In genomic region chr1:216937491-216937890, GRCh38 we compare ENCODE assay signal across 26 cellular contexts.
DNase-seq lines count a peak whose midpoint lies in the region; ATAC-seq, FAIRE-seq and TF ChIP-seq lines count a peak whose summit lies in the region.
"Had no signal": no experiment of that assay in that cellular context is flagged by ENCODE, and none has a peak within 500 bp of the region (broad histone marks: within the 10 kb centered on the region; RNA-seq: fewer than 3 reads in every experiment).

No MANE protein-coding gene starts in this region.

- no peaks in the 10 kb centered on the region for H3K27me3 ChIP-seq in GM23338 (ENCODE audit: insufficient read depth)
- H3K27me3 ChIP-seq in Karpas-422 (ENCODE audit: low read length), result no peaks in the 10 kb centered on the region
- no peaks in the 10 kb centered on the region for H3K27me3 ChIP-seq in astrocyte (ENCODE audit: insufficient read depth, low read length)
- H3K27me3 ChIP-seq: BLaER1 treated with 17β-estradiol and CSF1 and Interleukin-3, amounts not matched to agents 10 nM and 100 nM; SJSA1 had no signal

- no peak overlapping the region for H2AFZ ChIP-seq in GM23338
- H2AFZ ChIP-seq in Karpas-422 (ENCODE audit: low read length), result peak overlapping the region; percentile 56; the same call in 1 of the 2 replicates
- H2AFZ ChIP-seq in astrocyte (ENCODE audit: low read depth, low read length), result peak overlapping the region; percentile 35

- no peaks in the 10 kb centered on the region for H3F3A ChIP-seq in GM23338 (replicated peaks; ENCODE audit: low read depth)

- H3K36me3 Mint-ChIP-seq in GM23338 (ENCODE audit: low read depth) (no peaks in the 10 kb centered on the region), astrocyte (ENCODE audit: low read depth, unreplicated experiment) (no peaks in the 10 kb centered on the region)

- FAIRE-seq in astrocyte (lab: Jason Lieb, UNC) (no peak), kidney (lab: Jason Lieb, UNC) (no peak)
- FAIRE-seq: A204.1, D721Med had no signal

- no peaks in the 10 kb centered on the region for H3K27me3 Mint-ChIP-seq in GM23338 (ENCODE audit: insufficient read depth, low read depth, poor library complexity)
- H3K27me3 Mint-ChIP-seq in astrocyte (ENCODE audit: low read depth, unreplicated experiment), result peaks cover 6% of the 10 kb centered on the region
- H3K27me3 Mint-ChIP-seq: CD4-positive, alpha-beta T cell had no signal

- H3K9ac ChIP-seq in Karpas-422 (ENCODE audit: low read length) (peak overlapping the region; percentile 40), astrocyte (ENCODE audit: low read length) (no peak overlapping the region), kidney (ENCODE audit: low read length in 2 of 2) (no peak overlapping the region)
- H3K9ac ChIP-seq: BLaER1 treated with 17β-estradiol and CSF1 and Interleukin-3, amounts not matched to agents 10 nM and 100 nM; KMS-11 had no signal

- peaks cover 9% of the 10 kb centered on the region for H3K9me2 ChIP-seq in GM23338 (ENCODE audit: insufficient read depth)
- no peaks in the 10 kb centered on the region for H3K9me2 ChIP-seq in Karpas-422 (replicated peaks; ENCODE audit: insufficient read depth, low read length)

- peak overlapping the region; percentile 30; the same call in 1 of the 2 replicates for H3K4me2 ChIP-seq in GM23338
- H3K4me2 ChIP-seq in Karpas-422 (ENCODE audit: low read depth, low read length, poor library complexity, severe bottlenecking), result peak overlapping the region; percentile 70
- H3K4me2 ChIP-seq in astrocyte (ENCODE audit: low read length), result no peak overlapping the region
- H3K4me2 ChIP-seq: KMS-11 had no signal

- H3K27ac Mint-ChIP-seq in GM23338 (peak overlapping the region; percentile 28; the same call in 1 of the 2 replicates), astrocyte (ENCODE audit: unreplicated experiment) (no peak overlapping the region)
- H3K27ac Mint-ChIP-seq: CD4-positive, alpha-beta T cell had no signal

- H3K27ac ChIP-seq in GM23338 (ENCODE audit: low read depth), result no peak overlapping the region
- H3K27ac ChIP-seq in Karpas-422 (ENCODE audit: low read length), result peak overlapping the region; percentile 78
- H3K27ac ChIP-seq in astrocyte (ENCODE audit: low read depth, low read length), result no peak overlapping the region
- H3K27ac ChIP-seq in kidney (ENCODE audit: low read depth in 2 of 2, low read length in 2 of 2), result no peak overlapping the region
- H3K27ac ChIP-seq: BLaER1 treated with 17β-estradiol and CSF1 and Interleukin-3, amounts not matched to agents 10 nM and 100 nM; KMS-11; SJSA1 had no signal

- no peaks in the 10 kb centered on the region for H3K9me3 ChIP-seq in Karpas-422 (ENCODE audit: low read length)
- no peaks in the 10 kb centered on the region for H3K9me3 ChIP-seq in astrocyte (ENCODE audit: insufficient read depth, low read depth, low read length)
- H3K9me3 ChIP-seq in kidney (ENCODE audit: control insufficient read depth in 1 of 2, low read length in 2 of 2), result no peaks in the 10 kb centered on the region
- H3K9me3 ChIP-seq: BLaER1 treated with 17β-estradiol and CSF1 and Interleukin-3, amounts not matched to agents 10 nM and 100 nM; SJSA1 had no signal

- no peaks in the 10 kb centered on the region for H4K20me1 ChIP-seq in GM23338 (replicated peaks; ENCODE audit: insufficient read depth)
- no peaks in the 10 kb centered on the region for H4K20me1 ChIP-seq in Karpas-422 (ENCODE audit: insufficient read depth, low read depth, low read length)
- no peaks in the 10 kb centered on the region for H4K20me1 ChIP-seq in astrocyte (ENCODE audit: insufficient read depth, low read length)
- H4K20me1 ChIP-seq: BLaER1 treated with 17β-estradiol and CSF1 and Interleukin-3, amounts not matched to agents 10 nM and 100 nM had no signal

- H3K9me3 Mint-ChIP-seq in GM23338 (no peaks in the 10 kb centered on the region), astrocyte (ENCODE audit: unreplicated experiment) (peaks cover 3% of the 10 kb centered on the region)
- H3K9me3 Mint-ChIP-seq: CD4-positive, alpha-beta T cell had no signal

- H3K4me1 Mint-ChIP-seq in GM23338 (peaks cover 48% of the 10 kb centered on the region), astrocyte (ENCODE audit: low read depth, unreplicated experiment) (peaks cover 3% of the 10 kb centered on the region)

- ATAC-seq in GM23338, result peak; percentile 69
- ATAC-seq: PC-3, Right ventricle myocardium inferior had no signal

- no peaks in the 10 kb centered on the region for H3K36me3 ChIP-seq in GM23338 (ENCODE audit: insufficient read depth)
- no peaks in the 10 kb centered on the region for H3K36me3 ChIP-seq in Karpas-422 (ENCODE audit: insufficient read depth, low read length)
- H3K36me3 ChIP-seq in astrocyte (ENCODE audit: insufficient read depth, low read length), result no peaks in the 10 kb centered on the region
- no peaks in the 10 kb centered on the region for H3K36me3 ChIP-seq in kidney (ENCODE audit: control insufficient read depth in 1 of 2, insufficient read depth in 2 of 2, low read length in 2 of 2)
- H3K36me3 ChIP-seq: BLaER1 treated with 17β-estradiol and CSF1 and Interleukin-3, amounts not matched to agents 10 nM and 100 nM; SJSA1 had no signal

- intact Hi-C loops in kidney (cut with DNase I), result no loop called here

- H3K4me1 ChIP-seq in GM23338 (ENCODE audit: insufficient read depth) (peaks cover 45% of the 10 kb centered on the region), Karpas-422 (ENCODE audit: low read length) (peaks cover 56% of the 10 kb centered on the region), astrocyte (ENCODE audit: insufficient read depth, low read length) (no peaks in the 10 kb centered on the region), kidney (ENCODE audit: control insufficient read depth in 1 of 2, insufficient read depth in 1 of 2, low read depth in 1 of 2, low read length in 2 of 2) (no peaks in the 10 kb centered on the region)
- H3K4me1 ChIP-seq: SJSA1 had no signal

- H3K4me3 Mint-ChIP-seq in GM23338 (peak overlapping the region; percentile 40; the same call in 1 of the 3 replicates), astrocyte (ENCODE audit: unreplicated experiment) (no peak overlapping the region)
- H3K4me3 Mint-ChIP-seq: CD4-positive, alpha-beta T cell had no signal

- no peak for TF ChIP-seq CTCF in GM23338 (conservative IDR thresholded peaks at IDR 0.05; ENCODE audit: low read depth in 2 of 2)
- no peak for TF ChIP-seq CTCF in astrocyte (IDR thresholded peaks at IDR 0.05; ENCODE audit: insufficient read depth, low read depth, low read length)
- TF ChIP-seq CTCF in kidney (IDR thresholded peaks at IDR 0.05; ENCODE audit: borderline replicate concordance, extremely low read depth, insufficient read depth), result no peak

- no peak overlapping the region for H3K4me3 ChIP-seq in GM23338
- H3K4me3 ChIP-seq in Karpas-422 (ENCODE audit: low read length), result peak overlapping the region; percentile 47
- no peak overlapping the region for H3K4me3 ChIP-seq in astrocyte (ENCODE audit: insufficient read depth, low read depth, low read length)
- no peak overlapping the region for H3K4me3 ChIP-seq in kidney (ENCODE audit: low read length in 2 of 2)
- H3K4me3 ChIP-seq: BLaER1 treated with 17β-estradiol and CSF1 and Interleukin-3, amounts not matched to agents 10 nM and 100 nM; SJSA1 had no signal

- H3K79me2 ChIP-seq in GM23338 (replicated peaks; ENCODE audit: insufficient read depth) (no peaks in the 10 kb centered on the region), Karpas-422 (ENCODE audit: low read length) (no peaks in the 10 kb centered on the region), astrocyte (ENCODE audit: insufficient read depth, low read length) (no peaks in the 10 kb centered on the region)

- DNase-seq in GM23338 (ENCODE audit: low spot score) (peak; percentile 40), Karpas-422 (peak; percentile 88), astrocyte (ENCODE audit: low read depth) (no peak), kidney tubule cell (ENCODE audit: low spot score) (peak; percentile 28), SHP77 treated with DMSO at 0.1 percent for 48 hours (lab: John Stamatoyannopoulos, UW) (no peak), NCI-H1105 treated with DMSO at 0.1 percent for 48 hours (lab: John Stamatoyannopoulos, UW) (no peak), HK-2 (ENCODE audit: unreplicated experiment) (no peak), kidney (no peak)
- DNase-seq: AML-193; CD4-positive, alpha-beta T cell; HCEC 1CT; IMR-90; NCI-H1092 treated with DMSO at 0.1 percent for 48 hours; NCI-H146; NCI-H1930; NCI-H446; NCI-H524 treated with DMSO at 0.1 percent for 48 hours; NCI-H82; NK-92 treated with Interleukin-12 subunit alpha and Interleukin-12 subunit beta, amount 100 ng/mL, for 24 hours; PC-3 had no signal

TF ChIP-seq in GM23338, 12 proteins besides CTCF, POLR2A, EP300 and RAD21 (continues in another document):
- TF ChIP-seq EZH2phosphoT487 (IDR thresholded peaks at IDR 0.05; ENCODE audit: unreplicated experiment), result no peak
- no peak for TF ChIP-seq ZNF331 (CRISPR knock-in tag; IDR thresholded peaks at IDR 0.05; ENCODE audit: low read depth)
- TF ChIP-seq POLR2AphosphoS5 (IDR thresholded peaks at IDR 0.05; ENCODE audit: low read depth), result no peak
- no peak for TF ChIP-seq STAT1 (IDR thresholded peaks at IDR 0.05; ENCODE audit: unreplicated experiment)

Comparison
In these comparisons a context has a peak if more than half of its experiments do, and no peak if none do; other contexts are left out.
1. DNase-seq: peak in GM23338 (single experiment), Karpas-422 (single experiment) and kidney tubule cell (single experiment); none in astrocyte (single experiment), SHP77 treated with DMSO at 0.1 percent for 48 hours (single experiment), NCI-H1105 treated with DMSO at 0.1 percent for 48 hours (single experiment), HK-2 (single experiment) and kidney (single experiment).